25 cellular contexts compared by ENCODE assay signal in genomic region chr6:74940211-74940610, GRCh38.
"Had no signal": no experiment of that assay in that cellular context is flagged by ENCODE, and none has a peak within 500 bp of the region (broad histone marks: within the 10 kb centered on the region; RNA-seq: fewer than 3 reads in every experiment).

No MANE protein-coding gene starts in this region.

- H3K27me3 Mint-ChIP-seq: activated T-helper 17 cell treated with anti-CD3 and anti-CD28 coated beads, Interleukin-2, amount 50 U/mL, for 72 hours; central memory CD8-positive, alpha-beta T cell; naive thymus-derived CD8-positive, alpha-beta T cell had no signal

- H3K27me3 ChIP-seq: ascending aorta, hepatocyte, neural progenitor cell, sigmoid colon, spleen, upper lobe of left lung had no signal

- H2AFZ ChIP-seq: hepatocyte had no signal

- H3K4me2 ChIP-seq: hepatocyte, neural progenitor cell had no signal

- H3K4me1 ChIP-seq: ascending aorta, spleen, upper lobe of left lung had no signal

- H3K4me1 Mint-ChIP-seq: activated T-helper 17 cell treated with anti-CD3 and anti-CD28 coated beads, Interleukin-2, amount 50 U/mL, for 72 hours; central memory CD8-positive, alpha-beta T cell; immature natural killer cell; mesothelial cell of epicardium; naive thymus-derived CD8-positive, alpha-beta T cell; neural progenitor cell had no signal

- H3K9me3 ChIP-seq: ascending aorta, sigmoid colon, spleen, upper lobe of left lung had no signal

- H3K79me2 ChIP-seq: hepatocyte had no signal

- H3K9ac ChIP-seq: neural progenitor cell had no signal

- FAIRE-seq: TTC549 had no signal

- H3K9me3 Mint-ChIP-seq: mesothelial cell of epicardium, neural progenitor cell had no signal

- H3K4me3 ChIP-seq: ascending aorta, hepatocyte, neural progenitor cell, sigmoid colon, spleen, upper lobe of left lung had no signal

- H3K4me3 Mint-ChIP-seq: activated T-helper 17 cell treated with anti-CD3 and anti-CD28 coated beads, Interleukin-2, amount 50 U/mL, for 72 hours; central memory CD8-positive, alpha-beta T cell; immature natural killer cell; mesothelial cell of epicardium; naive thymus-derived CD8-positive, alpha-beta T cell; neural progenitor cell had no signal

- ATAC-seq: activated naive CD4-positive, alpha-beta T cell treated with anti-CD3 and anti-CD28 coated beads, Interleukin-2, amount 50 U/mL, for 72 hours; activated T-helper 17 cell treated with anti-CD3 and anti-CD28 coated beads, Interleukin-2, amount 50 U/mL, for 72 hours; left ventricle myocardium superior; naive thymus-derived CD8-positive, alpha-beta T cell had no signal

- H3K27ac ChIP-seq: ascending aorta, hepatocyte, neural progenitor cell, sigmoid colon, spleen, upper lobe of left lung, WERI-Rb-1 had no signal

- DNase-seq: activated CD4-positive, CD25-positive, alpha-beta regulatory T cell treated with anti-CD3 and anti-CD28 coated beads, Interleukin-2, amount 50 U/mL, for 72 hours; activated T-cell treated with anti-CD3 and anti-CD28 coated beads, Interleukin-2, amount 50 U/mL, for 1 hour; cortex of kidney; erythroblast; foreskin melanocyte; glutamatergic neuron; immature natural killer cell; left ventricle myocardium superior; mammary epithelial cell; naive thymus-derived CD8-positive, alpha-beta T cell; sigmoid colon; spleen; stimulated activated CD4-positive, alpha-beta T cell treated with anti-CD3 and anti-CD28 coated beads, Interleukin-4, amount 100 ng/mL, for 1 hour; stimulated activated naive CD4-positive, alpha-beta T cell treated with Interleukin-2 at 50 U/mL for 16 hours; T-helper 1 cell; upper lobe of left lung; WERI-Rb-1 had no signal

- H3K36me3 ChIP-seq: ascending aorta, neural progenitor cell, sigmoid colon, spleen, upper lobe of left lung, WERI-Rb-1 had no signal

- H3K27ac Mint-ChIP-seq: activated naive CD4-positive, alpha-beta T cell treated with anti-CD3 and anti-CD28 coated beads, Interleukin-2, amount 50 U/mL, for 72 hours; activated T-helper 17 cell treated with anti-CD3 and anti-CD28 coated beads, Interleukin-2, amount 50 U/mL, for 72 hours; immature natural killer cell; mesothelial cell of epicardium; neural progenitor cell had no signal

- H3K36me3 Mint-ChIP-seq: activated naive CD4-positive, alpha-beta T cell treated with anti-CD3 and anti-CD28 coated beads, Interleukin-2, amount 50 U/mL, for 72 hours; mesothelial cell of epicardium; naive thymus-derived CD8-positive, alpha-beta T cell; neural progenitor cell had no signal
